Comparison of ENCODE assay signal across 14 cellular contexts in the genomic region with DNA sequence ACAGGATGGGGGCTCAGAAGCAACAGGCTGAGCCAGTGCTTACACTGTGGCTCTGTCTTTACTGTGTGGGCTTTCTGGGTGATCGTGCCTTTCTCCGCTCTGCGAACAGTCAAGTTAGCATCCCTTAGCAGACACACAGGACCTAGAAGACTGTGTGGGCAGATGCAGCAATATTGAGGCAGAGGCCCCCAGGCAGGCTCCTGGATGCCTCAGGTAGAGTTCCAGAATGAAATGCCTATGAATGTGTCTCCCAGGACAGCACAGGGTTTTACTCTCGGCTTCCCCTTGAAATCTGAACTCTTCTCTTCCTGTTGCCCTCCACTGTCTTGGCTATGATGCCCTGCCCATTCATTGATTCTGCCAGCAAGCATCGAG.
DNase-seq lines count a peak whose midpoint lies in the region; TF ChIP-seq lines count a peak whose summit lies in the region.
"Had no signal": no experiment of that assay in that cellular context is flagged by ENCODE, and none has a peak within 500 bp of the region (broad histone marks: within the 10 kb centered on the region; RNA-seq: fewer than 3 reads in every experiment).

No MANE protein-coding gene starts in this region.

- no peak for TF ChIP-seq POLR2A in esophagus muscularis mucosa (IDR thresholded peaks at IDR 0.05; ENCODE audit: low read depth)

- in situ Hi-C loops in GM13976 (cut with MboI; ENCODE audit: low sequenced_read_pairs, unreplicated experiment), result no loop called here

- TF ChIP-seq EP300 in esophagus muscularis mucosa (IDR thresholded peaks at IDR 0.05), result no peak

- no peak overlapping the region for H3K27ac ChIP-seq in esophagus muscularis mucosa (replicated peaks in 1 of 4)
- H3K27ac ChIP-seq: BLaER1 had no signal

- intact Hi-C loops in esophagus muscularis mucosa (cut with DNase I), result no loop called here

- H3K36me3 ChIP-seq in esophagus muscularis mucosa, result no peaks in the 10 kb centered on the region
- H3K36me3 ChIP-seq: BLaER1 had no signal

- no peak for TF ChIP-seq CTCF in GM13976 (IDR thresholded peaks at IDR 0.05; ENCODE audit: borderline replicate concordance, control extremely low read depth, extremely low read depth, insufficient read depth, missing control alignments)
- no peak for TF ChIP-seq CTCF in esophagus muscularis mucosa (IDR thresholded peaks at IDR 0.05)

- WGBS in esophagus muscularis mucosa, result 90% methylated on average over 5 of the region's 5 CpGs

- no peak overlapping the region for H3K4me3 ChIP-seq in esophagus muscularis mucosa
- H3K4me3 ChIP-seq: BLaER1, GM23338 had no signal

- peaks cover 0 to 12% (median 0%) of the 10 kb centered on the region in 4 donors for H3K27me3 ChIP-seq in esophagus muscularis mucosa
- H3K27me3 ChIP-seq: BLaER1 had no signal

- H3K9me3 ChIP-seq in esophagus muscularis mucosa, result no peaks in the 10 kb centered on the region

- H3K4me1 ChIP-seq in esophagus muscularis mucosa, result no peaks in the 10 kb centered on the region
- H3K4me1 ChIP-seq: Caco-2 had no signal

- peak; percentile 24 for DNase-seq in activated CD8-positive, alpha-beta memory T cell treated with anti-CD3 and anti-CD28 coated beads for 24 hours
- DNase-seq in activated CD8-positive, alpha-beta memory T cell treated with anti-CD3 and anti-CD28 coated beads, Interleukin-2, amount 50 U/mL, for 4 hours, result no peak
- DNase-seq in GM13976 (ENCODE audit: low spot score) (peak; percentile 16), esophagus muscularis mucosa (ENCODE audit: extremely low spot score) (peak; percentile 31), ureter (ENCODE audit: low spot score) (peak; percentile 5), NCI-H2029 (lab: John Stamatoyannopoulos, UW) (no peak), putamen (ENCODE audit: low spot score) (no peak)
- DNase-seq: 8988T, AML-193, Caco-2, DMS53, GF-D8 had no signal

Comparison
In these comparisons a context has a peak if more than half of its experiments do, and no peak if none do; other contexts are left out.
1. DNase-seq: peak in activated CD8-positive, alpha-beta memory T cell treated with anti-CD3 and anti-CD28 coated beads for 24 hours (single experiment), GM13976 (single experiment), esophagus muscularis mucosa (single experiment) and ureter (single experiment); none in activated CD8-positive, alpha-beta memory T cell treated with anti-CD3 and anti-CD28 coated beads, Interleukin-2, amount 50 U/mL, for 4 hours (single experiment), NCI-H2029 (single experiment) and putamen (single experiment).